1 cellular context compared by ENCODE assay signal in the genomic region with DNA sequence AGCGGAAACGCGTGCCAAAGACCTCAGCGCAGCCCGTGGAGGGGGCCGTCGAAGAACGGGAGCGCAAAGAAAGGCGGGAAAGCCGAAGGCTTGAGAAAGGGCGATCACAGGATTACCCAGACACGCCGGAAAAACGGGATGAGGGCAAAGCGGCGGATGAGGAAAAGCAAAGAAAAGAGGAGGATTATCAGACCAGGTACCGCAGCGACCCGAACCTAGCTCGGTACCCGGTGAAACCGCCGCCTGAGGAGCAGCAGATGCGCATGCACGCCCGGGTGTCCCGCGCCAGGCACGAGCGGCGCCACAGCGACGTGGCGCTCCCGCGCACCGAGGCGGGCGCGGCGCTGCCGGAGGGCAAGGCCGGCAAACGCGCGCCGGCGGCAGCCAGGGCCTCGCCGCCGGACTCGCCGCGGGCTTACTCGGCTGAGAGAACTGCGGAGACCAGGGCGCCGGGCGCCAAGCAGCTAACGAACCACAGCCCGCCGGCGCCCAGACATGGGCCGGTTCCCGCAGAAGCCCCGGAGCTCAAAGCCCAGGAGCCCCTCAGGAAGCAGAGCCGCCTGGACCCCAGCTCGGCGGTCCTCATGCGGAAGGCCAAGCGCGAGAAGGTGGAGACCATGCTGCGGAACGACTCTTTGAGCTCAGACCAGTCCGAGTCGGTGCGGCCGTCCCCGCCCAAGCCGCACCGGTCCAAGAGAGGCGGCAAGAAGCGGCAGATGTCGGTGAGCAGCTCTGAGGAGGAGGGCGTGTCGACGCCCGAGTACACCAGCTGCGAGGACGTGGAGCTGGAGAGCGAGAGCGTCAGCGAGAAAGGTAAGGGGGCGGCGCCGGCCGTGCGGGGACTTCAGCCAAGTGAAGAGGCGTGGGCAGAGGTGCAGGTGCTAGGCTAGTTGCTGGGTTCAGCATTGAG.
TF ChIP-seq lines count a peak whose summit lies in the region.

No MANE protein-coding gene starts in this region.

TF ChIP-seq in GM12878, 131 proteins besides CTCF, POLR2A, EP300 and RAD21:
- TF ChIP-seq CBFB (IDR thresholded peaks at IDR 0.05; ENCODE audit: low read depth) (no peak), JUNB (IDR thresholded peaks at IDR 0.05) (no peak), EZH2 (IDR thresholded peaks at IDR 0.05; ENCODE audit: borderline replicate concordance, control insufficient read depth, low read depth, low read length) (0 out of 2 replicates have a peak, but pooled peaks have one; percentile 57), SUZ12 (IDR thresholded peaks at IDR 0.05; ENCODE audit: unreplicated experiment) (peak; percentile 96)
